Comparison of ENCODE assay signal across 23 cellular contexts in genomic region chr3:150352931-150353330, GRCh38.
"Had no signal": no experiment of that assay in that cellular context is flagged by ENCODE, and none has a peak within 500 bp of the region (broad histone marks: within the 10 kb centered on the region; RNA-seq: fewer than 3 reads in every experiment).

No MANE protein-coding gene starts in this region.

- ATAC-seq: effector memory CD8-positive, alpha-beta T cell; gastrocnemius medialis; left cardiac atrium; left lung; natural killer cell; psoas muscle; right cardiac atrium; stimulated activated memory B cell treated with anti-CD40 and anti-IgM and Interleukin-4, amounts not matched to agents 10 μg/mL and 1 μg/mL and 100 μg/mL, for 72 hours; stimulated activated naive CD8-positive, alpha-beta T cell treated with anti-CD3 and anti-CD28 coated beads, Interleukin-15, Interleukin-2, amounts not matched to agents 100 U/mL and 50 U/mL, for 24 hours had no signal

- H3K27me3 ChIP-seq: gastrocnemius medialis, left lung, ovary, sigmoid colon, spleen, testis, tibial artery had no signal

- H3K9me3 ChIP-seq: gastrocnemius medialis, left lung, ovary, psoas muscle, sigmoid colon, spleen, testis, tibial artery had no signal

- H3K27ac Mint-ChIP-seq: effector memory CD8-positive, alpha-beta T cell; natural killer cell; stimulated activated memory B cell treated with anti-CD40 and anti-IgM and Interleukin-4, amounts not matched to agents 10 μg/mL and 1 μg/mL and 100 μg/mL, for 72 hours; type B pancreatic cell had no signal

- H3K36me3 ChIP-seq: gastrocnemius medialis, left lung, ovary, sigmoid colon, spleen, tibial artery had no signal

- H3K4me1 ChIP-seq: left lung, spleen, testis had no signal

- H3K9me3 Mint-ChIP-seq: effector memory CD8-positive, alpha-beta T cell; natural killer cell; stimulated activated memory B cell treated with anti-CD40 and anti-IgM and Interleukin-4, amounts not matched to agents 10 μg/mL and 1 μg/mL and 100 μg/mL, for 72 hours; type B pancreatic cell had no signal

- H3K4me3 ChIP-seq: gastrocnemius medialis, left lung, ovary, psoas muscle, sigmoid colon, spleen, testis, tibial artery had no signal

- DNase-seq: cortex of kidney; effector memory CD8-positive, alpha-beta T cell; gastrocnemius medialis; head of caudate nucleus; left cardiac atrium; left lung; mesendoderm; natural killer cell; occipital lobe; ovary; posterior cingulate gyrus; psoas muscle; right cardiac atrium; sigmoid colon; spleen; stimulated activated CD4-positive, alpha-beta T cell treated with anti-CD3 and anti-CD28 coated beads, Interleukin-4, amount 100 ng/mL, for 4 hours; stimulated activated naive CD8-positive, alpha-beta T cell treated with anti-CD3 and anti-CD28 coated beads, Interleukin-15, Interleukin-2, amounts not matched to agents 100 U/mL and 50 U/mL, for 24 hours; substantia nigra; testis; tibial artery had no signal

- FAIRE-seq: endometrium had no signal

- H3K36me3 Mint-ChIP-seq: natural killer cell; stimulated activated memory B cell treated with anti-CD40 and anti-IgM and Interleukin-4, amounts not matched to agents 10 μg/mL and 1 μg/mL and 100 μg/mL, for 72 hours; type B pancreatic cell had no signal

- H3K27ac ChIP-seq: gastrocnemius medialis, left lung, ovary, psoas muscle, sigmoid colon, spleen, testis, tibial artery had no signal
